ENCODE assay signal across 14 cellular contexts in the genomic region with DNA sequence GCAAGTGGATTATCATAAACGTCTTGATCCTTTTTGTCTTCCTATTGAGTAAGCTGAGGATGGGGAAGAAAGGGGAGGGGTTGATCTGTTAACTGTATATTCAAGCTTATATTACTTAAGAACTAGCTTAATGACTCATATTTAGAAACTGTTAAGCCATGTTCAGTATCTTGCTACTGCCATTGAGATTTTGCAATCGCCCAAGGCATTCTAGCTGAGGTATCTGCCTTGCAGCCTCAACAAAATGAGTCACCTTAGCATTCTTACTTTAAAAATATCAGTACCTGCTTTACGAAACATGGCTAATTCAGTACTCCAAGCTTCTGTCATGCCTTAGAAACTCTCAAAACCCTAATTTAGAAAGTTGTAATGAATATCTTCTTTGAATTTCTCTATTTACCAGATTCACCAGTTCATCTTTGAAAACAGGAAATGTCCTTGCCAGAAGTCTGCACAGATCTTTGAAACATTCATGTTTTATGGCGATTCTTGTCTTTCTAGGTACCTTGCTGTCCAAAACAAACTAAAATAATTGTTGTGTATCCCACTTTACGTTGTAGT.
A peak's percentile ranks its signal among the peaks of the same experiment; 100 is the strongest.
DNase-seq lines count a peak whose midpoint lies in the region; ATAC-seq, FAIRE-seq and TF ChIP-seq lines count a peak whose summit lies in the region.
"Had no signal": no experiment of that assay in that cellular context is flagged by ENCODE, and none has a peak within 500 bp of the region (broad histone marks: within the 10 kb centered on the region; RNA-seq: fewer than 3 reads in every experiment).

No MANE protein-coding gene starts in this region.

- no peak overlapping the region for H3K4me3 Mint-ChIP-seq in T-helper 2 cell treated with Interferon-gamma antibody and Interleukin-4, amounts not matched to agents 5 μg/mL and 100 μg/mL, for 36 hours
- H3K4me3 Mint-ChIP-seq: activated CD4-positive, alpha-beta T cell treated with anti-CD3 and anti-CD28 coated beads, Interleukin-2, amount 10 ng/mL, durations not matched to agents 7 days and 5 days; T-cell had no signal

- no peaks in the 10 kb centered on the region for H3K36me3 Mint-ChIP-seq in T-helper 2 cell treated with Interferon-gamma antibody and Interleukin-4, amounts not matched to agents 5 μg/mL and 100 μg/mL, for 36 hours (ENCODE audit: low read depth)
- H3K36me3 Mint-ChIP-seq: T-cell had no signal

- no peak overlapping the region for H3K27ac Mint-ChIP-seq in T-helper 2 cell treated with Interferon-gamma antibody and Interleukin-4, amounts not matched to agents 5 μg/mL and 100 μg/mL, for 36 hours
- H3K27ac Mint-ChIP-seq: activated CD4-positive, alpha-beta T cell treated with anti-CD3 and anti-CD28 coated beads, Interleukin-2, amount 10 ng/mL, durations not matched to agents 7 days and 5 days; T-cell had no signal

- ATAC-seq in GM21786 (IDR thresholded peaks at IDR 0.05; ENCODE audit: unreplicated experiment) = peak; percentile 48
- ATAC-seq in GM18873 (IDR thresholded peaks at IDR 0.05; ENCODE audit: low FRiP score, unreplicated experiment) = no peak
- ATAC-seq: T-cell had no signal

- peaks cover 23% of the 10 kb centered on the region for H3K9me3 Mint-ChIP-seq in T-helper 2 cell treated with Interferon-gamma antibody and Interleukin-4, amounts not matched to agents 5 μg/mL and 100 μg/mL, for 36 hours

- no peak for TF ChIP-seq CTCF in bronchial epithelial cell (IDR thresholded peaks at IDR 0.05; ENCODE audit: insufficient read depth, low read length, severe bottlenecking)
- no peak for TF ChIP-seq CTCF in retinal pigment epithelial cell (conservative IDR thresholded peaks at IDR 0.05; ENCODE audit: low read depth, low read length)

- no peaks in the 10 kb centered on the region for H3K27me3 ChIP-seq in bronchial epithelial cell (ENCODE audit: control insufficient read depth, insufficient read depth, low read length)
- H3K27me3 ChIP-seq: right atrium auricular region had no signal

- DNase-seq in MV-4-11 (lab: John Stamatoyannopoulos, UW) = peak; percentile 97
- DNase-seq in bronchial epithelial cell (ENCODE audit: low read depth) = peak; percentile 100
- peak; percentile 20 for DNase-seq in retinal pigment epithelial cell (ENCODE audit: low read depth)
- DNase-seq in inferior parietal cortex (ENCODE audit: extremely low spot score) = no peak
- no peak for DNase-seq in T-helper 2 cell treated with Interferon-gamma antibody and Interleukin-4, amounts not matched to agents 5 μg/mL and 100 μg/mL, for 36 hours (ENCODE audit: low spot score)
- DNase-seq: activated CD4-positive, alpha-beta T cell treated with anti-CD3 and anti-CD28 coated beads, Interleukin-2, amount 10 ng/mL, durations not matched to agents 7 days and 5 days; Caco-2; caudate nucleus; NCI-H1092 had no signal

- H3K36me3 ChIP-seq in bronchial epithelial cell (ENCODE audit: control insufficient read depth, insufficient read depth, low read length) = no peaks in the 10 kb centered on the region
- H3K36me3 ChIP-seq: right atrium auricular region had no signal

- H3K27me3 Mint-ChIP-seq in T-helper 2 cell treated with Interferon-gamma antibody and Interleukin-4, amounts not matched to agents 5 μg/mL and 100 μg/mL, for 36 hours (ENCODE audit: low read depth) = no peaks in the 10 kb centered on the region
- H3K27me3 Mint-ChIP-seq: activated CD4-positive, alpha-beta T cell treated with anti-CD3 and anti-CD28 coated beads, Interleukin-2, amount 10 ng/mL, durations not matched to agents 7 days and 5 days; T-cell had no signal

- H3K4me1 Mint-ChIP-seq in T-helper 2 cell treated with Interferon-gamma antibody and Interleukin-4, amounts not matched to agents 5 μg/mL and 100 μg/mL, for 36 hours (ENCODE audit: low read depth) = no peaks in the 10 kb centered on the region
- H3K4me1 Mint-ChIP-seq: activated CD4-positive, alpha-beta T cell treated with anti-CD3 and anti-CD28 coated beads, Interleukin-2, amount 10 ng/mL, durations not matched to agents 7 days and 5 days; T-cell had no signal

- H3K4me3 ChIP-seq in bronchial epithelial cell (ENCODE audit: low read depth, low read length) (no peak overlapping the region), retinal pigment epithelial cell (ENCODE audit: low read length) (no peak overlapping the region)
- H3K4me3 ChIP-seq: right atrium auricular region had no signal

- no peak for FAIRE-seq in bronchial epithelial cell (lab: Jason Lieb, UNC)
- FAIRE-seq: GM12891 had no signal

Comparison
In these comparisons a context has a peak if more than half of its experiments do, and no peak if none do; other contexts are left out.
1. DNase-seq: peak in MV-4-11 (single experiment), bronchial epithelial cell (single experiment) and retinal pigment epithelial cell (single experiment); none in inferior parietal cortex (single experiment) and T-helper 2 cell treated with Interferon-gamma antibody and Interleukin-4, amounts not matched to agents 5 μg/mL and 100 μg/mL, for 36 hours (single experiment).